Comparison of ENCODE assay signal across 13 cellular contexts in the genomic region with DNA sequence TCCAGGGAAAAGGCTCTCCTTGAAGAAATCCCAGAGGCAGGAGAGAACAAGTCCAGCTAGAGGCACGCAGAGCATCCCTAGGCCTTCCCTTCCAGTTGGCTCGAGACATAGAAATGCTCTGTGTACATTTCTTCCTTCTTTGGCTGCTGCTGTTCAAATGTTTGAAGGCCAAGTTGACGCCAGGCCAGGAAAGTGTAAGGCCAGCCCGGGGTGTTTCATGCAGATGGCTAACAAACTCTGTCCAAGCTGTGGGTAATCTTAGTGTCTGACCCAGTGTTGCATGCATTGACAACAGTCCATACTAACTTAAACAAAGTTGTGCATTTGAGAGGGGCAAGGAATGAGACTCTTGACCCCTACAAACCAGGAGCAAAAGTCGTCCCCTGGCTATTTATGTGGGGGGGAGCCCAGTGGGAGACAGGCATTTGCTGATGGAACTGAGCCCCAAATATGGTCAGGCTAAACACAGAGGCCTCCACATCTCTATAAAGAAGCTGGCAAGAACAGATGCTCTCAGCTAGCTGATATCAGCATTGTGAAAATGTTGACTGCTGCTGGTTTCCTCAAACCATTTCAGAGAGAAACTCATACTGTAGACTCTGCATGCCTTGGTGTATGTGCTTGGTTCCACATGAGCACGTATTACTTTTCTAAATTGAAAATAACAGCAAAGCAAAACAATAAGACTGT.
A peak's percentile ranks its signal among the peaks of the same experiment; 100 is the strongest.
DNase-seq lines count a peak whose midpoint lies in the region; ATAC-seq and TF ChIP-seq lines count a peak whose summit lies in the region.
"Had no signal": no experiment of that assay in that cellular context is flagged by ENCODE, and none has a peak within 500 bp of the region (broad histone marks: within the 10 kb centered on the region; RNA-seq: fewer than 3 reads in every experiment).

No MANE protein-coding gene starts in this region.

- no peak overlapping the region for H3K27ac ChIP-seq in psoas muscle
- H3K27ac ChIP-seq: BLaER1 treated with 17β-estradiol and CSF1 and Interleukin-3, amounts not matched to agents 10 nM and 100 nM; HL-60; RWPE1 had no signal

- DNase-seq in AG20443 (ENCODE audit: low spot score) (peak; percentile 51), left ventricle myocardium superior (peak; percentile 64), psoas muscle (peak; percentile 41 to 57), T-helper 2 cell (no peak)
- DNase-seq in activated T-cell treated with anti-CD3 and anti-CD28 coated beads, Interleukin-2, amount 50 U/mL, for 72 hours: no peak
- DNase-seq: GDM1, retina had no signal

- no peak overlapping the region for H3K4me3 Mint-ChIP-seq in brain
- no peak overlapping the region for H3K4me3 Mint-ChIP-seq in activated T-cell treated with anti-CD3 and anti-CD28 coated beads, Interleukin-2, amount 50 U/mL, for 72 hours

- peaks cover 28% of the 10 kb centered on the region for H3K36me3 Mint-ChIP-seq in brain
- no peaks in the 10 kb centered on the region for H3K36me3 Mint-ChIP-seq in activated T-cell treated with anti-CD3 and anti-CD28 coated beads, Interleukin-2, amount 50 U/mL, for 72 hours (ENCODE audit: insufficient read depth in 2 of 2)

- peaks cover 3% of the 10 kb centered on the region for H3K4me1 ChIP-seq in psoas muscle
- H3K4me1 ChIP-seq: BLaER1 treated with 17β-estradiol and CSF1 and Interleukin-3, amounts not matched to agents 10 nM and 100 nM had no signal

- H3K27me3 ChIP-seq in psoas muscle (ENCODE audit: insufficient read depth in 3 of 3, low read length in 2 of 3): no peaks in the 10 kb centered on the region
- H3K27me3 ChIP-seq: BLaER1 treated with 17β-estradiol and CSF1 and Interleukin-3, amounts not matched to agents 10 nM and 100 nM had no signal

- 17 to 29% (median 18%) methylated on average over 6 of the region's 6 CpGs for WGBS in psoas muscle, 3 donors

- peaks cover 47% of the 10 kb centered on the region for H3K4me1 Mint-ChIP-seq in brain
- H3K4me1 Mint-ChIP-seq in activated T-cell treated with anti-CD3 and anti-CD28 coated beads, Interleukin-2, amount 50 U/mL, for 72 hours (ENCODE audit: low read depth): no peaks in the 10 kb centered on the region

- intact Hi-C loops in left ventricle myocardium superior (cut with micrococcal nuclease): no loop called here
- intact Hi-C loops in psoas muscle (cut with DNase I): no loop called here

- no peaks in the 10 kb centered on the region for H3K9me3 ChIP-seq in psoas muscle

- ATAC-seq in left ventricle myocardium superior (peak; percentile 93), psoas muscle (peak; percentile 23 to 79 (median 54)), HG03354 (IDR thresholded peaks at IDR 0.05; ENCODE audit: poor library complexity, severe bottlenecking, unreplicated experiment) (no peak), HG03039 (IDR thresholded peaks at IDR 0.05; ENCODE audit: unreplicated experiment) (no peak)
- no peak for ATAC-seq in activated T-cell treated with anti-CD3 and anti-CD28 coated beads, Interleukin-2, amount 50 U/mL, for 72 hours (replicated peaks in 1 of 2)

- TF ChIP-seq CTCF in brain (conservative IDR thresholded peaks at IDR 0.05) (no peak), psoas muscle (IDR thresholded peaks at IDR 0.05) (no peak)

- H3K27me3 Mint-ChIP-seq in brain: no peaks in the 10 kb centered on the region
- H3K27me3 Mint-ChIP-seq in activated T-cell treated with anti-CD3 and anti-CD28 coated beads, Interleukin-2, amount 50 U/mL, for 72 hours (ENCODE audit: low read depth): no peaks in the 10 kb centered on the region

- no peak overlapping the region for H3K4me3 ChIP-seq in psoas muscle
- H3K4me3 ChIP-seq: BLaER1 treated with 17β-estradiol and CSF1 and Interleukin-3, amounts not matched to agents 10 nM and 100 nM had no signal

- peaks cover under 1 to 52% of the 10 kb centered on the region in 2 donors for H3K36me3 ChIP-seq in psoas muscle (ENCODE audit: insufficient read depth in 1 of 2, low read depth in 1 of 2)
- H3K36me3 ChIP-seq: BLaER1 treated with 17β-estradiol and CSF1 and Interleukin-3, amounts not matched to agents 10 nM and 100 nM had no signal

- H3K9me3 Mint-ChIP-seq in brain: peaks cover 0 to 7% (median 0%) of the 10 kb centered on the region in 5 experiments
- H3K9me3 Mint-ChIP-seq in activated T-cell treated with anti-CD3 and anti-CD28 coated beads, Interleukin-2, amount 50 U/mL, for 72 hours: no peaks in the 10 kb centered on the region

- H3K27ac Mint-ChIP-seq in brain: peak overlapping the region in 3 of 5 experiments; percentile 40 to 89 (median 84)
- no peak overlapping the region for H3K27ac Mint-ChIP-seq in activated T-cell treated with anti-CD3 and anti-CD28 coated beads, Interleukin-2, amount 50 U/mL, for 72 hours

Comparison
In these comparisons a context has a peak if more than half of its experiments do, and no peak if none do; other contexts are left out.
1. DNase-seq: peak in AG20443 (single experiment), left ventricle myocardium superior (single experiment) and psoas muscle (2 of 2); none in activated T-cell treated with anti-CD3 and anti-CD28 coated beads, Interleukin-2, amount 50 U/mL, for 72 hours (0 of 2) and T-helper 2 cell (0 of 5).
2. ATAC-seq: peak in left ventricle myocardium superior (single experiment) and psoas muscle (4 of 4); none in HG03354 (single experiment), activated T-cell treated with anti-CD3 and anti-CD28 coated beads, Interleukin-2, amount 50 U/mL, for 72 hours (0 of 2) and HG03039 (single experiment).